Comparison of ENCODE assay signal across 8 cellular contexts in the genomic region with DNA sequence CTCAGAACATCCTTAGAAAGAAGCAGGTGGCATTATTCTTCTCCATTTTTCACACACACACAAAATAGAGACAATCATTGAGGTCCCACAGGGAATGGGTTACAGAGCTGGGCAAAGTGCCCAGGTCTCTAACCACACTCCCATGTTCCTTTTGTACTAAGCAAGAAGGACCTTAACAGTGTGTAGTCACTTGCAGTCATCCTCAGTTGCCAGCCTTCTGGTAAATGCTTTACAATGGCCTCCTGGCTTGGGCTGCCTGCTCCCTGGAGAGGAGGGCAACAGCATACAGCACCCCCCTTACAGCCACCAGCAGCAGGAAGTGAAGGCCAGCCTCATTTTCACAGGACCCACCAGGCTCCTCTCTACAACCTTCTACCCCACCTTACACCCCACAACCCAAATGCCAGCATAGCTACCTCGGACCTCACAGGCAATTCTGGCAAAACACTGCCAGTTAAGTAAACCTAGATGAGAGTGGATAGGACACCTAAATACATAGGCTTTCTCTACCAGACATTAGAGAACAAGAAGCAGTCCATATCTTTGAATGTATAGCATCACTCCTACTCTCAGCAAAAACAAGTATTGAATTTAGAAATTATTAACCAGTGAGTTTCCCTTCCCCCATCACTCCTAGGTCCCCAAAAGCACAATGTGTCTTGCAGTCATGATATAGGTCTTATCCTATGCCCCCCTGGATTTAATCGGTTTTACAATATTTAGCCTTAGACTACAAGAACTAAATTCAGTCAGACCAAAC.
DNase-seq lines count a peak whose midpoint lies in the region; ATAC-seq and TF ChIP-seq lines count a peak whose summit lies in the region.

No MANE protein-coding gene starts in this region.

- 70 to 79% methylated on average over 2 of the region's 2 CpGs for WGBS in body of pancreas, 2 donors
- WGBS in spleen, 5 donors = 83 to 96% (median 88%) methylated on average over 2 of the region's 2 CpGs

- no peak for TF ChIP-seq POLR2A in body of pancreas (IDR thresholded peaks at IDR 0.05)
- no peak for TF ChIP-seq POLR2A in spleen (IDR thresholded peaks at IDR 0.05)

- peak overlapping the region; percentile 15; the same call in 1 of the 2 replicates for H3K9ac ChIP-seq in Karpas-422 (ENCODE audit: low read length)

- peaks cover 99% of the 10 kb centered on the region for H3K79me2 ChIP-seq in Karpas-422 (ENCODE audit: low read length)

- H3K27me3 ChIP-seq in Karpas-422 (ENCODE audit: low read length) (no peaks in the 10 kb centered on the region), body of pancreas (no peaks in the 10 kb centered on the region), spleen (replicated peaks in 1 of 7) (no peaks in the 10 kb centered on the region)

- H3K27ac ChIP-seq in Karpas-422 (ENCODE audit: low read length) = peak overlapping the region; percentile 63
- H3K27ac ChIP-seq in body of pancreas = peak overlapping the region in 1 of 4 donors; percentile 2
- H3K27ac ChIP-seq in spleen = no peak overlapping the region

- H3K9me3 ChIP-seq in Karpas-422 (ENCODE audit: low read length) (no peaks in the 10 kb centered on the region), body of pancreas (no peaks in the 10 kb centered on the region), spleen (no peaks in the 10 kb centered on the region)

- peak overlapping the region; percentile 21 for H3K4me2 ChIP-seq in Karpas-422 (ENCODE audit: low read depth, low read length, poor library complexity, severe bottlenecking)

- peaks cover 13% of the 10 kb centered on the region for H3K36me3 ChIP-seq in Karpas-422 (ENCODE audit: insufficient read depth, low read length)
- H3K36me3 ChIP-seq in body of pancreas (replicated peaks in 1 of 2; ENCODE audit: insufficient read depth in 1 of 2, low read depth in 2 of 2) = peaks cover 0 to 2% of the 10 kb centered on the region in 2 donors
- peaks cover 0 to 35% (median 2%) of the 10 kb centered on the region in 6 donors for H3K36me3 ChIP-seq in spleen

- H3K9me2 ChIP-seq in Karpas-422 (replicated peaks; ENCODE audit: insufficient read depth, low read length) = no peaks in the 10 kb centered on the region

- H3K9me3 Mint-ChIP-seq in stimulated activated naive CD8-positive, alpha-beta T cell treated with anti-CD3 and anti-CD28 coated beads, Interleukin-15, amount 100 ng/mL, for 72 hours = no peaks in the 10 kb centered on the region
- H3K9me3 Mint-ChIP-seq in CD14-positive monocyte = no peaks in the 10 kb centered on the region

- TF ChIP-seq CTCF in body of pancreas (IDR thresholded peaks at IDR 0.05) (no peak), CD14-positive monocyte (IDR thresholded peaks at IDR 0.05) (no peak), spleen (IDR thresholded peaks at IDR 0.05 in 8 of 11, conservative IDR thresholded peaks at IDR 0.05 in 3 of 11) (no peak)

- ATAC-seq in Right ventricle myocardium superior (ENCODE audit: poor library complexity) (peak; percentile 60), body of pancreas (peak; percentile 47)
- no peak for ATAC-seq in stimulated activated naive CD8-positive, alpha-beta T cell treated with anti-CD3 and anti-CD28 coated beads, Interleukin-15, amount 100 ng/mL, for 72 hours

- H3K27me3 Mint-ChIP-seq in stimulated activated naive CD8-positive, alpha-beta T cell treated with anti-CD3 and anti-CD28 coated beads, Interleukin-15, amount 100 ng/mL, for 72 hours = no peaks in the 10 kb centered on the region
- no peaks in the 10 kb centered on the region for H3K27me3 Mint-ChIP-seq in CD14-positive monocyte (ENCODE audit: low read depth in 3 of 3)

- no peak overlapping the region for H2AFZ ChIP-seq in Karpas-422 (ENCODE audit: low read length)

- peak overlapping the region; percentile 30 to 48 for H3K27ac Mint-ChIP-seq in stimulated activated naive CD8-positive, alpha-beta T cell treated with anti-CD3 and anti-CD28 coated beads, Interleukin-15, amount 100 ng/mL, for 72 hours
- peak overlapping the region in 1 of 7 donors; percentile 22 for H3K27ac Mint-ChIP-seq in CD14-positive monocyte

- H4K20me1 ChIP-seq in Karpas-422 (ENCODE audit: insufficient read depth, low read depth, low read length) = no peaks in the 10 kb centered on the region

- intact Hi-C loops in Right ventricle myocardium superior (cut with DNase I) (no loop called here), cardiac septum (cut with DNase I) (no loop called here), body of pancreas (cut with DNase I) (no loop called here), CD14-positive monocyte (cut with micrococcal nuclease) (no loop called here), spleen (cut with DNase I; ENCODE audit: low total_unique reads) (no loop called here)

- H3K4me1 ChIP-seq in Karpas-422 (ENCODE audit: low read length) = peaks cover 30% of the 10 kb centered on the region
- peaks cover 44% of the 10 kb centered on the region for H3K4me1 ChIP-seq in body of pancreas
- H3K4me1 ChIP-seq in spleen = peaks cover 0 to 28% (median 4%) of the 10 kb centered on the region in 6 donors

- peaks cover 23 to 30% of the 10 kb centered on the region in 2 donors for H3K36me3 Mint-ChIP-seq in CD14-positive monocyte

- DNase-seq in Right ventricle myocardium superior (no peak), cardiac septum (ENCODE audit: low spot score) (no peak), Karpas-422 (peak; percentile 66), body of pancreas (peak; percentile 19 to 61 (median 24)), CD14-positive monocyte (ENCODE audit: low spot score) (no peak), spleen (no peak)
- no peak for DNase-seq in stimulated activated naive CD8-positive, alpha-beta T cell treated with anti-CD3 and anti-CD28 coated beads, Interleukin-15, amount 100 ng/mL, for 72 hours
- DNase-seq in stimulated activated naive CD4-positive, alpha-beta T cell (lab: John Stamatoyannopoulos, UW) = no peak

- H3K4me1 Mint-ChIP-seq in stimulated activated naive CD8-positive, alpha-beta T cell treated with anti-CD3 and anti-CD28 coated beads, Interleukin-15, amount 100 ng/mL, for 72 hours = peaks cover 22% of the 10 kb centered on the region
- H3K4me1 Mint-ChIP-seq in CD14-positive monocyte = peaks cover 5% of the 10 kb centered on the region

- no peak overlapping the region for H3K4me3 Mint-ChIP-seq in stimulated activated naive CD8-positive, alpha-beta T cell treated with anti-CD3 and anti-CD28 coated beads, Interleukin-15, amount 100 ng/mL, for 72 hours
- no peak overlapping the region for H3K4me3 Mint-ChIP-seq in CD14-positive monocyte

- H3K4me3 ChIP-seq in Karpas-422 (ENCODE audit: low read length) = no peak overlapping the region
- H3K4me3 ChIP-seq in body of pancreas = no peak overlapping the region
- H3K4me3 ChIP-seq in spleen = no peak overlapping the region

Comparison
In these comparisons a context has a peak if more than half of its experiments do, and no peak if none do; other contexts are left out.
1. DNase-seq: peak in Karpas-422 (single experiment) and body of pancreas (4 of 4); none in Right ventricle myocardium superior (single experiment), cardiac septum (single experiment), stimulated activated naive CD8-positive, alpha-beta T cell treated with anti-CD3 and anti-CD28 coated beads, Interleukin-15, amount 100 ng/mL, for 72 hours (0 of 2), CD14-positive monocyte (single experiment), spleen (single experiment) and stimulated activated naive CD4-positive, alpha-beta T cell (0 of 6).